1 cellular context compared by ENCODE assay signal in the genomic region with DNA sequence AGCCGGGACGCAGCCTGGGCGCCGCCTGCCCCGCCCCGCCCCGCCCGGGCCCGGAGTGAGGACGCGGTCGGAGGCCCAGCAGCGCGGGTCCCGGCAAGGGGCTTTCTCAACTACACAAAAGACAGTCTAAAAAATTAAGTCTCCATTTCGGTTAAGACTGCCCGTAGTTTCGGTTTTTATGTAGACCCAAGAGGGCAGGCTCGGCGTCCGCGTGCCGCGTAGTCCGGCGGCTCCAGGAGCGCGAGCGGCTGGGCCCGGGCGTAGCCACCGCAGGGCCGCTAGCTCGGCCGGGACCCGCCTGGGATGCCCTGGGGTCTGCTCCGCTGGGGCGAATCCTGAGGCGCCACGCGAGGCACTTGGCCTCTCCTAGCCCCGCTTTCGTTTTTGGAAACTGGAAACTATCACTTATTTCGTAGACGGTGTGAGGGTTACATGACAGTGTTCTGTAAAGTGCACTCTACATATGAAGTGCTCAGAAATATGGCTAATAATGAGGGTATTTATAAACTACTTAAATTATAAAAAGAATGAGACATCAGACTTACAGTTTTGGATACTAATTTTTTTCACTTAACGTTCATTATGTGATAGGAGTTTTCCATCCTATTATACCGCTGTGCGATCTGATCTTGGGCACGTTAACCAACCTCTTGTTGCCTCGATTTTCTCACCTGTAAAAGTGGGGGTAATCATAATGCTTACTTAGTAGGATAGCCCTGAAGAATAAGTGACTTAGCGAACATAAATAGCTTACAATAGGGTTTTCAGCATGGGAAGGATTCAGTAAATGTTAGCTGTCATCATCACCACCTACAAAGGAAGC.
TF ChIP-seq lines count a peak whose summit lies in the region.

No MANE protein-coding gene starts in this region.

TF ChIP-seq in K562, 482 proteins besides CTCF, POLR2A, EP300 and RAD21 (continued from another document and continues in another):
- TF ChIP-seq, protein P1, sequence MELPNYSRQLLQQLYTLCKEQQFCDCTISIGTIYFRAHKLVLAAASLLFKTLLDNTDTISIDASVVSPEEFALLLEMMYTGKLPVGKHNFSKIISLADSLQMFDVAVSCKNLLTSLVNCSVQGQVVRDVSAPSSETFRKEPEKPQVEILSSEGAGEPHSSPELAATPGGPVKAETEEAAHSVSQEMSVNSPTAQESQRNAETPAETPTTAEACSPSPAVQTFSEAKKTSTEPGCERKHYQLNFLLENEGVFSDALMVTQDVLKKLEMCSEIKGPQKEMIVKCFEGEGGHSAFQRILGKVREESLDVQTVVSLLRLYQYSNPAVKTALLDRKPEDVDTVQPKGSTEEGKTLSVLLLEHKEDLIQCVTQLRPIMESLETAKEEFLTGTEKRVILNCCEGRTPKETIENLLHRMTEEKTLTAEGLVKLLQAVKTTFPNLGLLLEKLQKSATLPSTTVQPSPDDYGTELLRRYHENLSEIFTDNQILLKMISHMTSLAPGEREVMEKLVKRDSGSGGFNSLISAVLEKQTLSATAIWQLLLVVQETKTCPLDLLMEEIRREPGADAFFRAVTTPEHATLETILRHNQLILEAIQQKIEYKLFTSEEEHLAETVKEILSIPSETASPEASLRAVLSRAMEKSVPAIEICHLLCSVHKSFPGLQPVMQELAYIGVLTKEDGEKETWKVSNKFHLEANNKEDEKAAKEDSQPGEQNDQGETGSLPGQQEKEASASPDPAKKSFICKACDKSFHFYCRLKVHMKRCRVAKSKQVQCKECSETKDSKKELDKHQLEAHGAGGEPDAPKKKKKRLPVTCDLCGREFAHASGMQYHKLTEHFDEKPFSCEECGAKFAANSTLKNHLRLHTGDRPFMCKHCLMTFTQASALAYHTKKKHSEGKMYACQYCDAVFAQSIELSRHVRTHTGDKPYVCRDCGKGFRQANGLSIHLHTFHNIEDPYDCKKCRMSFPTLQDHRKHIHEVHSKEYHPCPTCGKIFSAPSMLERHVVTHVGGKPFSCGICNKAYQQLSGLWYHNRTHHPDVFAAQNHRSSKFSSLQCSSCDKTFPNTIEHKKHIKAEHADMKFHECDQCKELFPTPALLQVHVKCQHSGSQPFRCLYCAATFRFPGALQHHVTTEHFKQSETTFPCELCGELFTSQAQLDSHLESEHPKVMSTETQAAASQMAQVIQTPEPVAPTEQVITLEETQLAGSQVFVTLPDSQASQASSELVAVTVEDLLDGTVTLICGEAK (IDR thresholded peaks at IDR 0.05), result 0 out of 2 replicates have a peak, but pooled peaks have one; percentile 12
- TF ChIP-seq, protein P1 (CRISPR knock-in tag; IDR thresholded peaks at IDR 0.05), result no peak
- TF ChIP-seq, protein P2, sequence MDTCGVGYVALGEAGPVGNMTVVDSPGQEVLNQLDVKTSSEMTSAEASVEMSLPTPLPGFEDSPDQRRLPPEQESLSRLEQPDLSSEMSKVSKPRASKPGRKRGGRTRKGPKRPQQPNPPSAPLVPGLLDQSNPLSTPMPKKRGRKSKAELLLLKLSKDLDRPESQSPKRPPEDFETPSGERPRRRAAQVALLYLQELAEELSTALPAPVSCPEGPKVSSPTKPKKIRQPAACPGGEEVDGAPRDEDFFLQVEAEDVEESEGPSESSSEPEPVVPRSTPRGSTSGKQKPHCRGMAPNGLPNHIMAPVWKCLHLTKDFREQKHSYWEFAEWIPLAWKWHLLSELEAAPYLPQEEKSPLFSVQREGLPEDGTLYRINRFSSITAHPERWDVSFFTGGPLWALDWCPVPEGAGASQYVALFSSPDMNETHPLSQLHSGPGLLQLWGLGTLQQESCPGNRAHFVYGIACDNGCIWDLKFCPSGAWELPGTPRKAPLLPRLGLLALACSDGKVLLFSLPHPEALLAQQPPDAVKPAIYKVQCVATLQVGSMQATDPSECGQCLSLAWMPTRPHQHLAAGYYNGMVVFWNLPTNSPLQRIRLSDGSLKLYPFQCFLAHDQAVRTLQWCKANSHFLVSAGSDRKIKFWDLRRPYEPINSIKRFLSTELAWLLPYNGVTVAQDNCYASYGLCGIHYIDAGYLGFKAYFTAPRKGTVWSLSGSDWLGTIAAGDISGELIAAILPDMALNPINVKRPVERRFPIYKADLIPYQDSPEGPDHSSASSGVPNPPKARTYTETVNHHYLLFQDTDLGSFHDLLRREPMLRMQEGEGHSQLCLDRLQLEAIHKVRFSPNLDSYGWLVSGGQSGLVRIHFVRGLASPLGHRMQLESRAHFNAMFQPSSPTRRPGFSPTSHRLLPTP (IDR thresholded peaks at IDR 0.05; ENCODE audit: borderline replicate concordance, extremely low read depth, insufficient read length), result no peak
- TF ChIP-seq CXXC5 (CRISPR knock-in tag; IDR thresholded peaks at IDR 0.05) (peak; percentile 56), CC2D1A (IDR thresholded peaks at IDR 0.05) (no peak), CCNT2 (IDR thresholded peaks at IDR 0.05; ENCODE audit: borderline replicate concordance, extremely low read depth, insufficient read length, low read depth, low read length) (peak; percentile 15), ERF (CRISPR knock-in tag; IDR thresholded peaks at IDR 0.05) (peak; percentile 62; the same call in 1 of the 2 replicates), RBFOX2 (IDR thresholded peaks at IDR 0.05; ENCODE audit: low read depth, low read length) (peak; percentile 65), PHF8 (IDR thresholded peaks at IDR 0.05; ENCODE audit: borderline replicate concordance, low read length) (peak; percentile 6; the same call in 1 of the 2 replicates), RBBP5 (IDR thresholded peaks at IDR 0.05; ENCODE audit: borderline replicate concordance, insufficient read depth, low read length, poor library complexity, severe bottlenecking) (peak; percentile 94), BACH1 (tag; IDR thresholded peaks at IDR 0.05) (no peak), NR2C2 (CRISPR knock-in tag; IDR thresholded peaks at IDR 0.05) (0 out of 2 replicates have a peak, but pooled peaks have one; percentile 40), NR2C2 (tag; IDR thresholded peaks at IDR 0.05) (no peak), POLR2G (IDR thresholded peaks at IDR 0.05; ENCODE audit: low read depth, low read length) (peak; percentile 61), TEAD1 (CRISPR knock-in tag; IDR thresholded peaks at IDR 0.05) (peak in 1 of 2 experiments; percentile 35; a peak in 1 of 4 replicates), RBM17 (IDR thresholded peaks at IDR 0.05; ENCODE audit: borderline replicate concordance, low read depth, low read length) (no peak), FOSL1 (tag; conservative IDR thresholded peaks at IDR 0.05) (0 out of 2 replicates have a peak, but pooled peaks have one; percentile 5)
- TF ChIP-seq, protein P3, sequence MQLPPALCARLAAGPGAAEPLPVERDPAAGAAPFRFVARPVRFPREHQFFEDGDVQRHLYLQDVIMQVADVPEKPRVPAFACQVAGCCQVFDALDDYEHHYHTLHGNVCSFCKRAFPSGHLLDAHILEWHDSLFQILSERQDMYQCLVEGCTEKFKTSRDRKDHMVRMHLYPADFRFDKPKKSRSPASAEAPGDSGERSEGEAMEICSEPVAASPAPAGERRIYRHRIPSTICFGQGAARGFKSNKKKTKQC (CRISPR knock-in tag; IDR thresholded peaks at IDR 0.05), result peak; percentile 68; the same call in 1 of the 2 replicates
- TF ChIP-seq, protein P4, sequence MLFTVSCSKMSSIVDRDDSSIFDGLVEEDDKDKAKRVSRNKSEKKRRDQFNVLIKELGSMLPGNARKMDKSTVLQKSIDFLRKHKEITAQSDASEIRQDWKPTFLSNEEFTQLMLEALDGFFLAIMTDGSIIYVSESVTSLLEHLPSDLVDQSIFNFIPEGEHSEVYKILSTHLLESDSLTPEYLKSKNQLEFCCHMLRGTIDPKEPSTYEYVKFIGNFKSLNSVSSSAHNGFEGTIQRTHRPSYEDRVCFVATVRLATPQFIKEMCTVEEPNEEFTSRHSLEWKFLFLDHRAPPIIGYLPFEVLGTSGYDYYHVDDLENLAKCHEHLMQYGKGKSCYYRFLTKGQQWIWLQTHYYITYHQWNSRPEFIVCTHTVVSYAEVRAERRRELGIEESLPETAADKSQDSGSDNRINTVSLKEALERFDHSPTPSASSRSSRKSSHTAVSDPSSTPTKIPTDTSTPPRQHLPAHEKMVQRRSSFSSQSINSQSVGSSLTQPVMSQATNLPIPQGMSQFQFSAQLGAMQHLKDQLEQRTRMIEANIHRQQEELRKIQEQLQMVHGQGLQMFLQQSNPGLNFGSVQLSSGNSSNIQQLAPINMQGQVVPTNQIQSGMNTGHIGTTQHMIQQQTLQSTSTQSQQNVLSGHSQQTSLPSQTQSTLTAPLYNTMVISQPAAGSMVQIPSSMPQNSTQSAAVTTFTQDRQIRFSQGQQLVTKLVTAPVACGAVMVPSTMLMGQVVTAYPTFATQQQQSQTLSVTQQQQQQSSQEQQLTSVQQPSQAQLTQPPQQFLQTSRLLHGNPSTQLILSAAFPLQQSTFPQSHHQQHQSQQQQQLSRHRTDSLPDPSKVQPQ (CRISPR knock-in tag; IDR thresholded peaks at IDR 0.05; ENCODE audit: borderline replicate concordance), result no peak
- TF ChIP-seq, protein P5, sequence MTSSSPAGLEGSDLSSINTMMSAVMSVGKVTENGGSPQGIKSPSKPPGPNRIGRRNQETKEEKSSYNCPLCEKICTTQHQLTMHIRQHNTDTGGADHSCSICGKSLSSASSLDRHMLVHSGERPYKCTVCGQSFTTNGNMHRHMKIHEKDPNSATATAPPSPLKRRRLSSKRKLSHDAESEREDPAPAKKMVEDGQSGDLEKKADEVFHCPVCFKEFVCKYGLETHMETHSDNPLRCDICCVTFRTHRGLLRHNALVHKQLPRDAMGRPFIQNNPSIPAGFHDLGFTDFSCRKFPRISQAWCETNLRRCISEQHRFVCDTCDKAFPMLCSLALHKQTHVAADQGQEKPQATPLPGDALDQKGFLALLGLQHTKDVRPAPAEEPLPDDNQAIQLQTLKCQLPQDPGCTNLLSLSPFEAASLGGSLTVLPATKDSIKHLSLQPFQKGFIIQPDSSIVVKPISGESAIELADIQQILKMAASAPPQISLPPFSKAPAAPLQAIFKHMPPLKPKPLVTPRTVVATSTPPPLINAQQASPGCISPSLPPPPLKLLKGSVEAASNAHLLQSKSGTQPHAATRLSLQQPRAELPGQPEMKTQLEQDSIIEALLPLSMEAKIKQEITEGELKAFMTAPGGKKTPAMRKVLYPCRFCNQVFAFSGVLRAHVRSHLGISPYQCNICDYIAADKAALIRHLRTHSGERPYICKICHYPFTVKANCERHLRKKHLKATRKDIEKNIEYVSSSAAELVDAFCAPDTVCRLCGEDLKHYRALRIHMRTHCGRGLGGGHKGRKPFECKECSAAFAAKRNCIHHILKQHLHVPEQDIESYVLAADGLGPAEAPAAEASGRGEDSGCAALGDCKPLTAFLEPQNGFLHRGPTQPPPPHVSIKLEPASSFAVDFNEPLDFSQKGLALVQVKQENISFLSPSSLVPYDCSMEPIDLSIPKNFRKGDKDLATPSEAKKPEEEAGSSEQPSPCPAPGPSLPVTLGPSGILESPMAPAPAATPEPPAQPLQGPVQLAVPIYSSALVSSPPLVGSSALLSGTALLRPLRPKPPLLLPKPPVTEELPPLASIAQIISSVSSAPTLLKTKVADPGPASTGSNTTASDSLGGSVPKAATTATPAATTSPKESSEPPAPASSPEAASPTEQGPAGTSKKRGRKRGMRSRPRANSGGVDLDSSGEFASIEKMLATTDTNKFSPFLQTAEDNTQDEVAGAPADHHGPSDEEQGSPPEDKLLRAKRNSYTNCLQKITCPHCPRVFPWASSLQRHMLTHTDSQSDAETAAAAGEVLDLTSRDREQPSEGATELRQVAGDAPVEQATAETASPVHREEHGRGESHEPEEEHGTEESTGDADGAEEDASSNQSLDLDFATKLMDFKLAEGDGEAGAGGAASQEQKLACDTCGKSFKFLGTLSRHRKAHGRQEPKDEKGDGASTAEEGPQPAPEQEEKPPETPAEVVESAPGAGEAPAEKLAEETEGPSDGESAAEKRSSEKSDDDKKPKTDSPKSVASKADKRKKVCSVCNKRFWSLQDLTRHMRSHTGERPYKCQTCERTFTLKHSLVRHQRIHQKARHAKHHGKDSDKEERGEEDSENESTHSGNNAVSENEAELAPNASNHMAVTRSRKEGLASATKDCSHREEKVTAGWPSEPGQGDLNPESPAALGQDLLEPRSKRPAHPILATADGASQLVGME (CRISPR knock-in tag; IDR thresholded peaks at IDR 0.05), result 0 out of 2 replicates have a peak, but pooled peaks have one; percentile 21
